1 cellular context compared by ENCODE assay signal in the genomic region with DNA sequence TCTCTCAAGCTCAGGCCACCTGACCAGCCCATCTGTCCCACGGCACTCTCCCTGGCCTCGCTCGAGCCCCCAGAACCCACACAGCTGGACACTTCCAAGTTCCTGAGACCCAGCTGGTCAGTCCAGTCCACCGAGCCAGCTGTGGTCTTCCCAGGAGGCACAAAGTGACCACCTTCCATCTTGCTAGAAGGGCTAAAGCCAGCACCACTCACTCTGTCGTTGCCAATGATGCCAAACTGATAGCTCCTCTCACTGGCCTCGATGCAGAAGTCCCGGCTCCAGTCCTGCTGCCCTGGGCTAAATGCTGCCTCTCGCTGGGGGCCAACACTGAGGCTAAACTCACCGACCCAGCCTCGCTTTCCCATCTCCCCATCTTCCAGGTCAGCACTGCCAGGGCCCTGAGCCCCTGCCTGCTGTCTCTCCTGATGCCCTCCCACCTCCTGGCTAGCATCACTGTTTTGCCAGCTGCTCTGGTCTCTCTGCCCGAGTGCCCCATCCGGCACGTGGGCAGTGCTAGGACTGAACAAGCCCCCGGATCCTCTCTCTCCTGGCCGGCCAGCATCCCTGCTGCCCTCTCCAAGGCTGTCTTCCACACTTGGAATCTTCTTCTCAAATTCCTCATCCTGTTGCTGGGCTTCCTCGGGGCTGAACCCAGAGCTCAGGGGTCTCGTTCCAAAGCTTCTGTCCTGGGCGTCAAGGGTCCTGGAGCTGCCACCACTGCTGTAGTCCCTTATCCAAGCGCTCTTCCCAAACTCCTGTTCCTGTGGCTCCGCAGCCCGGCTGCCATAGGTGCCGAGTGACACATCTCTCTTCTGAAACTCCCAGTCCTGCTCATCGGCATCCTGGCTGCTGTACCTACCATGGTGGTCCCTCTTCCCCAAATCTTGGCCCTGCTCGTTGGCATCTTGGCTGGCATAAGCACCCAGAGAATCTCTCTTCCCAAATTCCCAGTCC.
TF ChIP-seq lines count a peak whose summit lies in the region.

No MANE protein-coding gene starts in this region.

TF ChIP-seq in IMR-90, 13 proteins besides CTCF, POLR2A, EP300 and RAD21:
- TF ChIP-seq, protein P1, sequence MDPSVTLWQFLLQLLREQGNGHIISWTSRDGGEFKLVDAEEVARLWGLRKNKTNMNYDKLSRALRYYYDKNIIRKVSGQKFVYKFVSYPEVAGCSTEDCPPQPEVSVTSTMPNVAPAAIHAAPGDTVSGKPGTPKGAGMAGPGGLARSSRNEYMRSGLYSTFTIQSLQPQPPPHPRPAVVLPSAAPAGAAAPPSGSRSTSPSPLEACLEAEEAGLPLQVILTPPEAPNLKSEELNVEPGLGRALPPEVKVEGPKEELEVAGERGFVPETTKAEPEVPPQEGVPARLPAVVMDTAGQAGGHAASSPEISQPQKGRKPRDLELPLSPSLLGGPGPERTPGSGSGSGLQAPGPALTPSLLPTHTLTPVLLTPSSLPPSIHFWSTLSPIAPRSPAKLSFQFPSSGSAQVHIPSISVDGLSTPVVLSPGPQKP (IDR thresholded peaks at IDR 0.05; ENCODE audit: borderline replicate concordance, low read depth, low read length), result no peak
- no peak for TF ChIP-seq MXI1 (IDR thresholded peaks at IDR 0.05; ENCODE audit: borderline replicate concordance, low read depth, low read length)
- no peak for TF ChIP-seq MAFK (IDR thresholded peaks at IDR 0.05; ENCODE audit: low read depth, low read length)
- no peak for TF ChIP-seq CEBPB (IDR thresholded peaks at IDR 0.05; ENCODE audit: low read depth, low read length)
- TF ChIP-seq NFE2L2 (IDR thresholded peaks at IDR 0.05; ENCODE audit: low read depth, low read length), result no peak
- TF ChIP-seq RFX5 (IDR thresholded peaks at IDR 0.05; ENCODE audit: low read depth, low read length), result no peak
TF ChIP-seq in IMR-90: peak in this region for 0.
